In genomic region chr17:50056217-50056960, GRCh38 we compare ENCODE assay signal across 8 cellular contexts. TPM values are rescaled to one million over a fixed set of nuclear protein-coding genes. Genes with fewer than 3 reads are reported as not detected.
A peak's percentile ranks its signal among the peaks of the same experiment; 100 is the strongest.
DNase-seq lines count a peak whose midpoint lies in the region; ATAC-seq, FAIRE-seq and TF ChIP-seq lines count a peak whose summit lies in the region.

No MANE protein-coding gene starts in this region.

- DNase-seq in AG09309 (ENCODE audit: low read depth), result no peak
- peak; percentile 60 for DNase-seq in NCI-H1092 (lab: John Stamatoyannopoulos, UW)
- DNase-seq in T-helper 9 cell, result peak; percentile 45
- DNase-seq in body of pancreas, result peak; percentile 77 to 85 (median 84)
- DNase-seq in keratinocyte (ENCODE audit: low read depth, low spot score), result no peak
- DNase-seq in stimulated activated CD4-positive, alpha-beta T cell treated with anti-CD3 and anti-CD28 coated beads, Interleukin-15, amount 100 ng/mL, for 48 hours (ENCODE audit: low read depth in 2 of 2), result peak; percentile 45 to 65
- DNase-seq in GOT3 (lab: John Stamatoyannopoulos, UW), result no peak

- no peak overlapping the region for H2AFZ ChIP-seq in keratinocyte (ENCODE audit: control insufficient read depth, low read length)

- H3K4me3 ChIP-seq in AG09309 (ENCODE audit: control insufficient read depth, low read depth, low read length), result peak overlapping the region; percentile 91
- H3K4me3 ChIP-seq in body of pancreas, result peak overlapping the region; percentile 69 to 83
- peak overlapping the region; percentile 82 to 97 (median 86) for H3K4me3 ChIP-seq in keratinocyte (ENCODE audit: control insufficient read depth in 2 of 3, extremely low read depth in 1 of 3, insufficient read depth in 2 of 3, low read depth in 1 of 3, low read length in 3 of 3)

- TF ChIP-seq CTCF in AG09309 (IDR thresholded peaks at IDR 0.05; ENCODE audit: control insufficient read depth, insufficient read depth, low read depth, low read length, missing control alignments) (peak; percentile 62), body of pancreas (IDR thresholded peaks at IDR 0.05) (peak in 6 of 7 experiments; percentile 29 to 62 (median 56)), keratinocyte (optimal IDR thresholded peaks at IDR 0.05 in 1 of 3, IDR thresholded peaks at IDR 0.05 in 1 of 3, conservative IDR thresholded peaks at IDR 0.05 in 1 of 3; ENCODE audit: extremely low read depth in 1 of 3, insufficient read depth in 2 of 3, low read length in 3 of 3) (peak in 2 of 3 experiments; percentile 41 to 48)

- peak in 1 of 3 donors; percentile 14 for TF ChIP-seq POLR2A in body of pancreas (IDR thresholded peaks at IDR 0.05)

- no peaks in the 10 kb centered on the region for H3K36me3 ChIP-seq in body of pancreas (replicated peaks in 1 of 2; ENCODE audit: insufficient read depth in 1 of 2, low read depth in 2 of 2)
- peaks cover 19 to 41% of the 10 kb centered on the region in 2 experiments for H3K36me3 ChIP-seq in keratinocyte (ENCODE audit: control insufficient read depth in 2 of 2, extremely low read depth in 1 of 2, insufficient read depth in 2 of 2, low read length in 2 of 2)

- H3K9me3 ChIP-seq in body of pancreas (no peaks in the 10 kb centered on the region), keratinocyte (ENCODE audit: control insufficient read depth, low read depth, low read length) (no peaks in the 10 kb centered on the region)

- H4K20me1 ChIP-seq in keratinocyte (ENCODE audit: control insufficient read depth, extremely low read depth, insufficient read depth, low read length), result peaks cover 2% of the 10 kb centered on the region

- peaks cover 89% of the 10 kb centered on the region for H3K4me1 ChIP-seq in body of pancreas
- peaks cover 67% of the 10 kb centered on the region for H3K4me1 ChIP-seq in keratinocyte (ENCODE audit: control insufficient read depth, extremely low read depth, insufficient read depth, low read length)

- 0 to 1% methylated on average over 15 to 61 of the region's 64 CpGs for WGBS in body of pancreas, 2 donors

- H3K27me3 ChIP-seq in body of pancreas (no peaks in the 10 kb centered on the region), keratinocyte (ENCODE audit: control insufficient read depth, extremely low read depth, insufficient read depth, low read length) (no peaks in the 10 kb centered on the region)

- H3K27ac ChIP-seq in body of pancreas (peak overlapping the region; percentile 81 to 97 (median 88)), keratinocyte (ENCODE audit: control insufficient read depth, insufficient read depth, low read length) (peak overlapping the region; percentile 91)

- FAIRE-seq in keratinocyte (lab: Jason Lieb, UNC), result no peak

- H3K4me2 ChIP-seq in keratinocyte (ENCODE audit: control insufficient read depth, extremely low read depth, insufficient read depth, low read depth, low read length), result peak overlapping the region; percentile 90

- H3K9ac ChIP-seq in keratinocyte (ENCODE audit: control insufficient read depth, extremely low read depth, insufficient read depth, low read length), result peak overlapping the region; percentile 94

- H3K9me1 ChIP-seq in keratinocyte (ENCODE audit: control insufficient read depth, extremely low read depth, insufficient read depth, low read length), result peaks cover 3% of the 10 kb centered on the region

- ATAC-seq in GM19455 (IDR thresholded peaks at IDR 0.05; ENCODE audit: unreplicated experiment), result peak; percentile 68
- ATAC-seq in body of pancreas, result peak; percentile 57

- peaks cover 53% of the 10 kb centered on the region for H3K79me2 ChIP-seq in keratinocyte (ENCODE audit: control insufficient read depth, insufficient read depth, low read length)

- dilution Hi-C loops in keratinocyte (cut with MboI; ENCODE audit: extremely low pct_ligation_motif_present, low sequenced_read_pairs), result no loop called here

- intact Hi-C loops in body of pancreas (cut with DNase I), result no loop called here

RNA-seq across cellular contexts. Expression of gene ITGA3, which starts 0.5 kb away (rescaled TPM):
- 10 to 100 TPM; 31.0 to 36.3 TPM for total RNA-seq in body of pancreas
- 427 to 733 TPM (median 708 TPM) in 3 replicates for polyA plus RNA-seq in keratinocyte
- 311 TPM for polyA plus RNA-seq in keratinocyte (2011; ENCODE audit: low read depth)
- 216 and 405 TPM in 2 replicates for polyA plus RNA-seq in keratinocyte (2011; cell fraction: cytosol; rRNA removed)
- polyA plus RNA-seq in keratinocyte (2011; cell fraction: nucleus; rRNA removed), result 1,779 and 2,144 TPM in 2 replicates
- polyA plus RNA-seq in keratinocyte (2012; ENCODE audit: low replicate concordance), result 460 and 965 TPM in 2 replicates
- polyA minus RNA-seq in keratinocyte, result 1,193 to 2,515 TPM (median 1,361 TPM) in 3 replicates
- polyA minus RNA-seq in keratinocyte (2011; cell fraction: cytosol; rRNA and poly(A)+ RNA removed), result 897 TPM
- polyA minus RNA-seq in keratinocyte (2011; cell fraction: nucleus; rRNA and poly(A)+ RNA removed), result 2,521 and 2,609 TPM in 2 replicates

RNA-seq across cellular contexts. Expression of gene PDK2, which starts 38.8 kb away (rescaled TPM):
- total RNA-seq in body of pancreas, result 100 to 1,000 TPM in 1 of 2 donors, 10 to 100 TPM in 1; 27.0 to 119 TPM
- 7.5 to 24.1 TPM (median 8.6 TPM) in 3 replicates for polyA plus RNA-seq in keratinocyte
- 2.1 TPM for polyA plus RNA-seq in keratinocyte (2011; ENCODE audit: low read depth)
- 19.2 and 30.7 TPM in 2 replicates for polyA plus RNA-seq in keratinocyte (2011; cell fraction: cytosol; rRNA removed)
- polyA plus RNA-seq in keratinocyte (2011; cell fraction: nucleus; rRNA removed), result 21.7 and 30.4 TPM in 2 replicates
- 5.9 and 11.2 TPM in 2 replicates for polyA plus RNA-seq in keratinocyte (2012; ENCODE audit: low replicate concordance)
- polyA minus RNA-seq in keratinocyte, result 21.8 to 28.3 TPM (median 21.9 TPM) in 3 replicates
- polyA minus RNA-seq in keratinocyte (2011; cell fraction: cytosol; rRNA and poly(A)+ RNA removed), result 18.8 TPM
- polyA minus RNA-seq in keratinocyte (2011; cell fraction: nucleus; rRNA and poly(A)+ RNA removed), result 11.7 and 14.0 TPM in 2 replicates

Comparison
In these comparisons a context has a peak if more than half of its experiments do, and no peak if none do; other contexts are left out.
1. DNase-seq: peak in NCI-H1092 (single experiment), T-helper 9 cell (single experiment), body of pancreas (4 of 4) and stimulated activated CD4-positive, alpha-beta T cell treated with anti-CD3 and anti-CD28 coated beads, Interleukin-15, amount 100 ng/mL, for 48 hours (2 of 2); none in AG09309 (single experiment), keratinocyte (single experiment) and GOT3 (single experiment).
2. Peak in every context shown above with its lines, with median percentiles within 50 percentile points of each other: H3K4me3 ChIP-seq and CTCF ChIP-seq.